9 cellular contexts compared by ENCODE assay signal in the genomic region with DNA sequence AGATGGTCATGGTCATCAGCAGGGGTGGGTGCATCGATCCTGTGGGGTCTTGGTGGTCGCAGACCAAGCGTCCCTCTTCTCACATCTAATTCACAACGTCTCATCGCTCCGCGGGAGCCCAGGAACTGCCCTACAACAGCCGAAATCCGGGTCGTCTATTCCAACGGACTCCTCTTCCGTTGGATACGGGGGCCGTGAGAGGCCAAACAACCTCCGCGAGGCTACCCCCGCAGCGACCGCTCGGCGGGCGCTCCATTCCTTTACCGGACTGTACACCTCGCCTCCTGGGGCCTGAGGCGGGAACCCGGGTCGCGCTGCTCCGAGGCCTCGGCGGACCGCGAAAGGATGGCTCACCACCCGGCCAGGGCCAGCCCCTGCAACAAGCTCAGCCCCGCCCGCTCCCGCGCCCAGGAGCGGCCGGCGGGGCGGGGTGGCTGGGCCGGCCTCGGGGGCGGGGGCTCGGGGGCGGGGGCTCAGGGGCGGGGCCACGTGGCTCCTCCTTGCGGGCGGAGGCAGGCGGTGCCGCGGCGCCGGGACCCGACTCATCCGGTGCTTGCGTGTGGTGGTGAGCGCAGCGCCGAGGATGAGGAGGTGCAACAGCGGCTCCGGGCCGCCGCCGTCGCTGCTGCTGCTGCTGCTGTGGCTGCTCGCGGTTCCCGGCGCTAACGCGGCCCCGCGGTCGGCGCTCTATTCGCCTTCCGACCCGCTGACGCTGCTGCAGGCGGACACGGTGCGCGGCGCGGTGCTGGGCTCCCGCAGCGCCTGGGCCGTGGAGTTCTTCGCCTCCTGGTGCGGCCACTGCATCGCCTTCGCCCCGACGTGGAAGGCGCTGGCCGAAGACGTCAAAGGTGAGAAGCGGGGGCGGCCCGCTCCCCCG. TPM values are rescaled to one million over a fixed set of nuclear protein-coding genes. Genes with fewer than 3 reads are reported as not detected.
DNase-seq lines count a peak whose midpoint lies in the region; ATAC-seq and FAIRE-seq lines count a peak whose summit lies in the region.
"Had no signal": no experiment of that assay in that cellular context is flagged by ENCODE, and none has a peak within 500 bp of the region (broad histone marks: within the 10 kb centered on the region; RNA-seq: fewer than 3 reads in every experiment).

A gene with protein sequence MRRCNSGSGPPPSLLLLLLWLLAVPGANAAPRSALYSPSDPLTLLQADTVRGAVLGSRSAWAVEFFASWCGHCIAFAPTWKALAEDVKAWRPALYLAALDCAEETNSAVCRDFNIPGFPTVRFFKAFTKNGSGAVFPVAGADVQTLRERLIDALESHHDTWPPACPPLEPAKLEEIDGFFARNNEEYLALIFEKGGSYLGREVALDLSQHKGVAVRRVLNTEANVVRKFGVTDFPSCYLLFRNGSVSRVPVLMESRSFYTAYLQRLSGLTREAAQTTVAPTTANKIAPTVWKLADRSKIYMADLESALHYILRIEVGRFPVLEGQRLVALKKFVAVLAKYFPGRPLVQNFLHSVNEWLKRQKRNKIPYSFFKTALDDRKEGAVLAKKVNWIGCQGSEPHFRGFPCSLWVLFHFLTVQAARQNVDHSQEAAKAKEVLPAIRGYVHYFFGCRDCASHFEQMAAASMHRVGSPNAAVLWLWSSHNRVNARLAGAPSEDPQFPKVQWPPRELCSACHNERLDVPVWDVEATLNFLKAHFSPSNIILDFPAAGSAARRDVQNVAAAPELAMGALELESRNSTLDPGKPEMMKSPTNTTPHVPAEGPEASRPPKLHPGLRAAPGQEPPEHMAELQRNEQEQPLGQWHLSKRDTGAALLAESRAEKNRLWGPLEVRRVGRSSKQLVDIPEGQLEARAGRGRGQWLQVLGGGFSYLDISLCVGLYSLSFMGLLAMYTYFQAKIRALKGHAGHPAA (plus strand): TSS at position 545 of the 877 bp plus-strand sequence. CDS start 39 bp downstream, at position 584.

- no peaks in the 10 kb centered on the region for H3K9me3 ChIP-seq in BLaER1

- peak within 1 kb of the TSS; percentile 98 for H3K4me2 ChIP-seq in BLaER1

- no peaks in the 10 kb centered on the region for H3K27me3 ChIP-seq in BLaER1

- peaks cover 13% of the 10 kb centered on the region; the same call in 1 of the 2 replicates for H3K36me3 ChIP-seq in BLaER1

- DNase-seq in GM19239 (ENCODE audit: insufficient read length, low spot score) (peak; percentile 98), NCI-H526 (lab: John Stamatoyannopoulos, UW) (peak; percentile 88 to 99), cortex of kidney (lab: John Stamatoyannopoulos, UW) (peak; percentile 59), left lobe of liver (ENCODE audit: low spot score) (peak; percentile 80)
- peak; percentile 86 for DNase-seq in activated CD4-positive, alpha-beta T cell treated with anti-CD3 and anti-CD28 coated beads, Interleukin-2, amount 50 U/mL, for 1 hour
- peak; percentile 81 for DNase-seq in stimulated activated CD4-positive, alpha-beta T cell treated with anti-CD3 and anti-CD28 coated beads, Interleukin-2, amount 100 ng/mL, for 4 hours (ENCODE audit: low read depth)

- ATAC-seq in HG03442 (IDR thresholded peaks at IDR 0.05; ENCODE audit: unreplicated experiment) (peak; percentile 90), left lobe of liver (peak; percentile 83)

- peak within 1 kb of the TSS; percentile 96 for H3K27ac ChIP-seq in BLaER1

- H4K20me1 ChIP-seq in BLaER1: peaks cover 42% of the 10 kb centered on the region

- peak within 1 kb of the TSS; percentile 93 for H3K9ac ChIP-seq in BLaER1

- peak within 1 kb of the TSS; percentile 83 for H3K4me3 ChIP-seq in BLaER1

- FAIRE-seq in GM19239 (lab: Jason Lieb, UNC): no peak
- FAIRE-seq: islet of Langerhans had no signal

- H3K4me1 ChIP-seq in BLaER1: peaks cover 35% of the 10 kb centered on the region

RNA-seq across cellular contexts. Expression of the gene that starts here (rescaled TPM):
- total RNA-seq in left lobe of liver: 41.1 TPM

Comparison
In these comparisons a context has a peak if more than half of its experiments do, and no peak if none do; other contexts are left out.
1. Peak in every context shown above with its lines: DNase-seq, ATAC-seq, H3K4me3 ChIP-seq and H3K27ac ChIP-seq.